In the genomic region with DNA sequence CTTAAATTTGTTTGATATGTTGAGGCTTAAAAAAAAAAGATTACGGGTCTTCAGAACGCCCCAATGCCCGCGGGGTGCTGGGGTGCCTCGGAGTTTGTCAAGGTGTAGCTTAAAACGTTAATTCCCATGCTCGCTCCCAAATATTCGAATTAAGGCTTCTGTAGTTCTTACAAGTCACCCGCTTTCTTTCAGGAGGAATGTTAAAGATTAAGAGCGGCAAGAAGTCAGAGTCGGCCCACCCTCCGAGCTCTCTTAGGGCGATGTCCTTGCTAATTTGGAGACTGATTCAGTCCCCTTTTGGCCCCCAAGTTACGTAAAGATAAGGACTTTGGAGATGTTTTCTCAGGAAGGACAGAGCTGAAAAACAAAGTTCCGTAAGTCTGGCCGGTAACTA, we compare ENCODE assay signal across 8 cellular contexts. TPM values are rescaled to one million over a fixed set of nuclear protein-coding genes. Genes with fewer than 3 reads are reported as not detected.
DNase-seq lines count a peak whose midpoint lies in the region; ATAC-seq and TF ChIP-seq lines count a peak whose summit lies in the region.

No MANE protein-coding gene starts in this region.

- POLR2A ChIA-PET in HEK293T (lab: Yijun Ruan, JAX) = interaction anchor here (0.7 to 3.2 kb wide), 8 partner anchors 9 to 620 kb away, joined by 3 to 23 read pairs (median 6); a partner anchor contains a TSS

- ATAC-seq in HG02852 (IDR thresholded peaks at IDR 0.05; ENCODE audit: unreplicated experiment) = peak; percentile 2
- no peak for ATAC-seq in HG02759 (IDR thresholded peaks at IDR 0.05; ENCODE audit: unreplicated experiment)

- peak overlapping the region; percentile 97 for H3K9ac ChIP-seq in adipocyte (ENCODE audit: low read length)

- H3K4me1 ChIP-seq in adipocyte (ENCODE audit: control insufficient read depth, insufficient read depth, low read length) (peaks cover 25% of the 10 kb centered on the region), tibial artery (peaks cover 0 to 35% (median 18%) of the 10 kb centered on the region in 4 donors)

- H3K4me3 ChIP-seq in adipocyte (ENCODE audit: low read length) (peak overlapping the region; percentile 92), kidney epithelial cell (ENCODE audit: low read depth, low read length) (peak overlapping the region; percentile 98), tibial artery (peak overlapping the region; percentile 73 to 88)

- H3K27ac ChIP-seq in C4-2B (peak overlapping the region; percentile 96), tibial artery (peak overlapping the region; percentile 87 to 94)

- H3K9me3 ChIP-seq in adipocyte (ENCODE audit: control insufficient read depth, low read length) (no peaks in the 10 kb centered on the region), tibial artery (no peaks in the 10 kb centered on the region)

- DNase-seq in adipocyte (ENCODE audit: low read depth) (no peak), kidney epithelial cell (ENCODE audit: low read depth) (no peak), tibial artery (no peak), HEK293T (ENCODE audit: extremely low spot score) (no peak), NAMALWA (ENCODE audit: low spot score) (no peak)

- H3K36me3 ChIP-seq in adipocyte (ENCODE audit: control insufficient read depth, insufficient read depth, low read length, severe bottlenecking) (peaks cover 16% of the 10 kb centered on the region), kidney epithelial cell (ENCODE audit: control insufficient read depth, insufficient read depth, low read length) (peaks cover 2% of the 10 kb centered on the region), tibial artery (peaks cover 2 to 8% (median 7%) of the 10 kb centered on the region in 3 donors)

- CTCF ChIA-PET in HEK293T (lab: Yijun Ruan, JAX) = interaction anchor here (0.9 kb wide), 1 partner anchor 16 kb away, joined by 4 read pairs; no protein-coding TSS in a partner anchor

- H3K27me3 ChIP-seq in adipocyte (replicated peaks; ENCODE audit: control insufficient read depth, insufficient read depth, low read length) (no peaks in the 10 kb centered on the region), kidney epithelial cell (ENCODE audit: control insufficient read depth, insufficient read depth, low read length) (no peaks in the 10 kb centered on the region), tibial artery (no peaks in the 10 kb centered on the region)

- intact Hi-C loops in tibial artery (cut with DNase I; ENCODE audit: low total_unique reads) = no loop called here

- TF ChIP-seq CTCF in C4-2B (conservative IDR thresholded peaks at IDR 0.05) (no peak), kidney epithelial cell (IDR thresholded peaks at IDR 0.05; ENCODE audit: insufficient read depth, low read length, poor library complexity, severe bottlenecking) (no peak), tibial artery (IDR thresholded peaks at IDR 0.05) (no peak)

TF ChIP-seq in HEK293T, 16 proteins besides CTCF, POLR2A, EP300 and RAD21:
- no peak for TF ChIP-seq FOXK2 (IDR thresholded peaks at IDR 0.05)
- TF ChIP-seq SUZ12 (IDR thresholded peaks at IDR 0.05) = no peak
- TF ChIP-seq NFRKB (IDR thresholded peaks at IDR 0.05) = no peak
- no peak for TF ChIP-seq FOXA1 (IDR thresholded peaks at IDR 0.05)
- TF ChIP-seq ELF4 (IDR thresholded peaks at IDR 0.05) = no peak
- TF ChIP-seq SP1 (IDR thresholded peaks at IDR 0.05) = no peak
- TF ChIP-seq L3MBTL2 (conservative IDR thresholded peaks at IDR 0.05) = no peak
- TF ChIP-seq ZNF384 (IDR thresholded peaks at IDR 0.05) = no peak
- TF ChIP-seq CTBP1 (IDR thresholded peaks at IDR 0.05; ENCODE audit: borderline replicate concordance) = no peak
- TF ChIP-seq TARDBP (IDR thresholded peaks at IDR 0.05) = no peak
- no peak for TF ChIP-seq LEF1 (IDR thresholded peaks at IDR 0.05; ENCODE audit: borderline replicate concordance)
- no peak for TF ChIP-seq FOXM1 (IDR thresholded peaks at IDR 0.05; ENCODE audit: borderline replicate concordance)
- no peak for TF ChIP-seq HDGF (IDR thresholded peaks at IDR 0.05; ENCODE audit: borderline replicate concordance)
- TF ChIP-seq, protein P1, sequence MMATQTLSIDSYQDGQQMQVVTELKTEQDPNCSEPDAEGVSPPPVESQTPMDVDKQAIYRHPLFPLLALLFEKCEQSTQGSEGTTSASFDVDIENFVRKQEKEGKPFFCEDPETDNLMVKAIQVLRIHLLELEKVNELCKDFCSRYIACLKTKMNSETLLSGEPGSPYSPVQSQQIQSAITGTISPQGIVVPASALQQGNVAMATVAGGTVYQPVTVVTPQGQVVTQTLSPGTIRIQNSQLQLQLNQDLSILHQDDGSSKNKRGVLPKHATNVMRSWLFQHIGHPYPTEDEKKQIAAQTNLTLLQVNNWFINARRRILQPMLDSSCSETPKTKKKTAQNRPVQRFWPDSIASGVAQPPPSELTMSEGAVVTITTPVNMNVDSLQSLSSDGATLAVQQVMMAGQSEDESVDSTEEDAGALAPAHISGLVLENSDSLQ (IDR thresholded peaks at IDR 0.05) = no peak
- no peak for TF ChIP-seq BHLHE40 (IDR thresholded peaks at IDR 0.05; ENCODE audit: borderline replicate concordance)
- no peak for TF ChIP-seq ARNT (IDR thresholded peaks at IDR 0.05)

RNA-seq across cellular contexts. Expression of a gene that starts 0.8 kb away (rescaled TPM):
- 1,219 and 1,455 TPM in 2 replicates for total RNA-seq in kidney epithelial cell

RNA-seq across cellular contexts. Expression of a gene that starts 32.6 kb away (rescaled TPM):
- total RNA-seq in kidney epithelial cell = 0.34 TPM in 1 of 2 replicates, not detected in the other
